Comparison of ENCODE assay signal across 31 cellular contexts in genomic region chr4:68291256-68291655, GRCh38. TPM values are rescaled to one million over a fixed set of nuclear protein-coding genes. Genes with fewer than 3 reads are reported as not detected.
"Had no signal": no experiment of that assay in that cellular context is flagged by ENCODE, and none has a peak within 500 bp of the region (broad histone marks: within the 10 kb centered on the region; RNA-seq: fewer than 3 reads in every experiment).

No MANE protein-coding gene starts in this region.

- FAIRE-seq: urothelium cell line had no signal

- DNase-seq: stimulated activated CD4-positive, alpha-beta T cell treated with anti-CD3 and anti-CD28 coated beads, Interleukin-2, amount 100 ng/mL, for 48 hours; stimulated activated CD4-positive, alpha-beta T cell treated with anti-CD3 and anti-CD28 coated beads, Interleukin-4, amount 100 ng/mL, for 1 hour; stimulated activated CD4-positive, alpha-beta T cell treated with anti-CD3 and anti-CD28 coated beads, Interleukin-4, amount 100 ng/mL, for 24 hours; stimulated activated CD4-positive, alpha-beta T cell treated with anti-CD3 and anti-CD28 coated beads, Interleukin-4, amount 100 ng/mL, for 4 hours; stimulated activated CD8-positive, alpha-beta memory T cell treated with anti-CD3 and anti-CD28 coated beads, Interleukin-4, amount 100 ng/mL, for 48 hours; stimulated activated naive B cell treated with anti-CD40 and anti-IgM and Interleukin-4, amounts not matched to agents 10 μg/mL and 1 μg/mL and 100 μg/mL, for 72 hours; stimulated activated naive CD4-positive, alpha-beta T cell; stimulated activated naive CD4-positive, alpha-beta T cell treated with Interleukin-2 at 50 U/mL for 16 hours; stimulated activated naive CD8-positive, alpha-beta T cell treated with anti-CD3 and anti-CD28 coated beads, Interleukin-15, amount 100 ng/mL, for 72 hours; stimulated activated naive CD8-positive, alpha-beta T cell treated with anti-CD3 and anti-CD28 coated beads, Interleukin-15, Interleukin-2, amounts not matched to agents 100 U/mL and 50 U/mL, for 24 hours; stomach; substantia nigra; testis; thyroid gland; tibial artery; transverse colon; trophoblast cell; upper lobe of left lung; upper lobe of right lung; uterus had no signal

- H3K27ac ChIP-seq: stomach, suprapubic skin, testis, thoracic aorta, thyroid gland, tibial artery, tibial nerve, transverse colon, upper lobe of left lung, upper lobe of right lung, uterus, vagina had no signal

- ATAC-seq: stimulated activated effector memory CD8-positive, alpha-beta T cell treated with anti-CD3 and anti-CD28 coated beads, Interleukin-12 subunit alpha, Interleukin-12 subunit beta, amount 100 ng/mL, for 72 hours; stimulated activated memory B cell treated with anti-CD40 and anti-IgM and Interleukin-4, amounts not matched to agents 10 μg/mL and 1 μg/mL and 100 μg/mL, for 72 hours; stimulated activated naive B cell treated with anti-CD40 and anti-IgM and Interleukin-4, amounts not matched to agents 10 μg/mL and 1 μg/mL and 100 μg/mL, for 72 hours; stimulated activated naive CD8-positive, alpha-beta T cell treated with anti-CD3 and anti-CD28 coated beads, Interleukin-15, amount 100 ng/mL, for 72 hours; stimulated activated naive CD8-positive, alpha-beta T cell treated with anti-CD3 and anti-CD28 coated beads, Interleukin-15, Interleukin-2, amounts not matched to agents 100 U/mL and 50 U/mL, for 24 hours; upper lobe of right lung had no signal

- H3K36me3 ChIP-seq: stomach, suprapubic skin, thoracic aorta, thyroid gland, tibial artery, tibial nerve, transverse colon, upper lobe of left lung, upper lobe of right lung, uterus, vagina had no signal

- H3K4me3 ChIP-seq: stomach, suprapubic skin, testis, thoracic aorta, thyroid gland, tibial artery, tibial nerve, transverse colon, upper lobe of left lung, upper lobe of right lung, uterus, vagina had no signal

- H3K9me3 ChIP-seq: stomach, suprapubic skin, testis, thoracic aorta, thyroid gland, tibial artery, tibial nerve, transverse colon, upper lobe of left lung, upper lobe of right lung, uterus, vagina had no signal

- H3K4me1 ChIP-seq: stomach, suprapubic skin, testis, thyroid gland, tibial artery, tibial nerve, transverse colon, upper lobe of left lung, upper lobe of right lung, uterus, vagina had no signal

- H3K27me3 ChIP-seq: stomach, suprapubic skin, testis, thyroid gland, tibial artery, tibial nerve, transverse colon, upper lobe of left lung, upper lobe of right lung, vagina had no signal

RNA-seq across cellular contexts. Expression of gene TMPRSS11B, which starts 45.8 kb away (rescaled TPM):
- total RNA-seq: subcutaneous adipose tissue, suprapubic skin, temporal lobe, testis, thoracic aorta, thyroid gland, tibial nerve, transverse colon, upper lobe of left lung, upper lobe of right lung, ureter, urinary bladder had no signal
- polyA plus RNA-seq: urinary bladder had no signal
